33 cellular contexts compared by ENCODE assay signal in genomic region chr12:68221497-68221896, GRCh38. TPM values are rescaled to one million over a fixed set of nuclear protein-coding genes. Genes with fewer than 3 reads are reported as not detected.
"Had no signal": no experiment of that assay in that cellular context is flagged by ENCODE, and none has a peak within 500 bp of the region (broad histone marks: within the 10 kb centered on the region; RNA-seq: fewer than 3 reads in every experiment).

No MANE protein-coding gene starts in this region.

- DNase-seq: hypothalamus; immature natural killer cell; kidney; left colon; left lung; lower lobe of right lung; mammary epithelial cell; mesenchymal stem cell; naive thymus-derived CD8-positive, alpha-beta T cell; ovary; posterior cingulate gyrus; retina; right cardiac atrium; sigmoid colon; small intestine; spleen; stimulated activated CD4-positive, alpha-beta T cell treated with anti-CD3 and anti-CD28 coated beads, Interleukin-4, amount 100 ng/mL, for 24 hours; stimulated activated naive CD4-positive, alpha-beta T cell; tibial artery; trophoblast cell; upper lobe of right lung; uterus had no signal

- H3K36me3 Mint-ChIP-seq: immature natural killer cell; naive thymus-derived CD8-positive, alpha-beta T cell had no signal

- H3K27me3 ChIP-seq: ovary, tibial artery had no signal

- H3K9me3 Mint-ChIP-seq: immature natural killer cell; naive thymus-derived CD8-positive, alpha-beta T cell; stimulated activated effector memory CD8-positive, alpha-beta T cell treated with anti-CD3 and anti-CD28 coated beads, Interleukin-12 subunit alpha, Interleukin-12 subunit beta, amount 100 ng/mL, for 72 hours; stimulated activated naive CD8-positive, alpha-beta T cell treated with anti-CD3 and anti-CD28 coated beads, Interleukin-15, Interleukin-2, amounts not matched to agents 100 ng/mL and 50 ng/mL, for 24 hours had no signal

- FAIRE-seq: islet of Langerhans, kidney, small intestine had no signal

- H3K27ac Mint-ChIP-seq: immature natural killer cell; stimulated activated effector memory CD8-positive, alpha-beta T cell treated with anti-CD3 and anti-CD28 coated beads, Interleukin-12 subunit alpha, Interleukin-12 subunit beta, amount 100 ng/mL, for 72 hours; stimulated activated naive CD8-positive, alpha-beta T cell treated with anti-CD3 and anti-CD28 coated beads, Interleukin-15, Interleukin-2, amounts not matched to agents 100 ng/mL and 50 ng/mL, for 24 hours had no signal

- H3K36me3 ChIP-seq: left lung, lower lobe of right lung, ovary, prostate gland, sigmoid colon, spleen, suprapubic skin, thoracic aorta, tibial artery, upper lobe of right lung, uterus had no signal

- H3K4me3 Mint-ChIP-seq: immature natural killer cell; naive thymus-derived CD8-positive, alpha-beta T cell; stimulated activated naive CD8-positive, alpha-beta T cell treated with anti-CD3 and anti-CD28 coated beads, Interleukin-15, Interleukin-2, amounts not matched to agents 100 ng/mL and 50 ng/mL, for 24 hours had no signal

- H3K4me1 ChIP-seq: lower lobe of right lung, prostate gland, upper lobe of right lung, uterus had no signal

- H3K4me3 ChIP-seq: left lung, lower lobe of right lung, ovary, prostate gland, sigmoid colon, spleen, suprapubic skin, thoracic aorta, tibial artery, upper lobe of right lung, uterus had no signal

- H3K27ac ChIP-seq: left lung, lower lobe of right lung, ovary, prostate gland, sigmoid colon, spleen, suprapubic skin, thoracic aorta, tibial artery, upper lobe of right lung, uterus had no signal

- H3K9me3 ChIP-seq: left lung, lower lobe of right lung, ovary, prostate gland, sigmoid colon, spleen, suprapubic skin, thoracic aorta, tibial artery, upper lobe of right lung, uterus had no signal

- ATAC-seq: left colon; left lung; lower lobe of right lung; naive thymus-derived CD8-positive, alpha-beta T cell; stimulated activated effector memory CD8-positive, alpha-beta T cell treated with anti-CD3 and anti-CD28 coated beads, Interleukin-12 subunit alpha, Interleukin-12 subunit beta, amount 100 ng/mL, for 72 hours; upper lobe of right lung had no signal

RNA-seq across cellular contexts. Expression of gene IL26, which starts 4.1 kb away (rescaled TPM):
- total RNA-seq: kidney; left colon; left lung; liver; lower lobe of right lung; mammary epithelial cell; mucosa of gallbladder; naive thymus-derived CD8-positive, alpha-beta T cell; omental fat pad; ovary; prostate gland; right cardiac atrium; subcutaneous adipose tissue; suprapubic skin; thoracic aorta; upper lobe of right lung; uterus had no signal
- polyA plus RNA-seq: immature natural killer cell, liver, mammary epithelial cell, neural cell, ovary, right cardiac atrium, small intestine, spleen had no signal

RNA-seq across cellular contexts. Expression of gene IL22, which starts 31.9 kb away (rescaled TPM):
- total RNA-seq: kidney; left colon; left lung; liver; lower lobe of right lung; mammary epithelial cell; mucosa of gallbladder; naive thymus-derived CD8-positive, alpha-beta T cell; omental fat pad; ovary; prostate gland; right cardiac atrium; sigmoid colon; spleen; subcutaneous adipose tissue; suprapubic skin; thoracic aorta; upper lobe of right lung; uterus had no signal
- polyA plus RNA-seq: immature natural killer cell; liver; mammary epithelial cell; naive thymus-derived CD8-positive, alpha-beta T cell; neural cell; ovary; right cardiac atrium; small intestine; spleen had no signal
